In the genomic region with DNA sequence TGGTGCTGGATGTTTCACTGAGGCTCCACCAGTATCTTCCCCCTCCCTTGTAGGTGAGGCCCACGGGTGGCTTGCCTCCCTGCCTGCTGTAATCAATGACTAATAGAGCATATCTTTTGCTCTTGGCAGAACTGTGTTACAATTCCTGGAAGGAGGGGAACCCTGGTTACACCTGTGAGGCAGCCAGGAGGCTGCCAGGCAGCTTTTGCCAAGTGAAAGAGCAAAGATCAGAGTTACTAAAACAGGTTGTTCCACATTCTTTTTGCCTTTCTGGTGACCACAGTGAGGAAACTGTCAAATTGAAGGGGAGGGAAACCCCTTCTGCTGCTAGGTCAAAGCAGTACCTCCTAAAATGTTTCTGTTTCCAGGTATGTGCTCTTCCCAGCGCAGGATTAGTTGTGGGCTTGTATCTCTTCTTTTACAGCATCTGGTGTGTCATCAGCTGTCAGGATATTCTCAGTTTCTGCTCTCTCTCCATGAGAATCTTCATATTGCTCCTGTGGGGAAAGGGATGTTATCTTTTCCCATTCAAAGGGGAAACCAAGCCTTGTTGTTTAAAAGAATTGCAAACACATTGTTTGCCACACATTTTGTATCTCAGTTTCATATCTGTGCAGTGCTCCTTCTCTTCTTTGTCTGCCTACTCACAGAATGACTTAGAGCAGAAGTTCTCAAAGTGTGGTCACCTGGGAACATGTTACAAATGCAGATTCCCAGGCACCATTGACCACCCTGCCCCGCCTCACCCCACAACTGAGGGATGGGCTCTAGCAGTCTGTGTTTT, we compare ENCODE assay signal across 8 cellular contexts.
A peak's percentile ranks its signal among the peaks of the same experiment; 100 is the strongest.
DNase-seq lines count a peak whose midpoint lies in the region; ATAC-seq, FAIRE-seq and TF ChIP-seq lines count a peak whose summit lies in the region.

No MANE protein-coding gene starts in this region.

- no peak overlapping the region for H3K4me3 ChIP-seq in CD8-positive, alpha-beta memory T cell (ENCODE audit: low read length)

- DNase-seq in GM12892 (ENCODE audit: insufficient read length) (no peak), NCI-H1105 treated with DMSO at 0.1 percent for 48 hours (lab: John Stamatoyannopoulos, UW) (peak; percentile 53), left kidney (ENCODE audit: low read depth, low spot score) (peak; percentile 76), superior temporal gyrus (ENCODE audit: extremely low spot score) (no peak), hepatic stellate cell (ENCODE audit: low spot score) (no peak)
- DNase-seq in CD4-positive, alpha-beta T cell, result no peak
- DNase-seq in CD8-positive, alpha-beta memory T cell, result no peak

- no peaks in the 10 kb centered on the region for H3K4me1 ChIP-seq in CD8-positive, alpha-beta memory T cell (ENCODE audit: insufficient read depth, low read length)

- no peaks in the 10 kb centered on the region for H3K9me3 ChIP-seq in CD4-positive, alpha-beta T cell (ENCODE audit: control insufficient read depth, low read length)
- H3K9me3 ChIP-seq in CD8-positive, alpha-beta memory T cell (ENCODE audit: low read length), result no peaks in the 10 kb centered on the region

- no peaks in the 10 kb centered on the region for H3K36me3 Mint-ChIP-seq in CD4-positive, alpha-beta T cell (ENCODE audit: low read depth)
- no peaks in the 10 kb centered on the region for H3K36me3 Mint-ChIP-seq in CD8-positive, alpha-beta memory T cell

- POLR2A ChIA-PET in CD4-positive, alpha-beta T cell (lab: Charles Lee), result no interaction called here
- POLR2A ChIA-PET in CD8-positive, alpha-beta memory T cell (lab: Charles Lee), result no interaction called here

- H3K4me3 Mint-ChIP-seq in CD4-positive, alpha-beta T cell, result no peak overlapping the region
- H3K4me3 Mint-ChIP-seq in CD8-positive, alpha-beta memory T cell, result no peak overlapping the region

- H3K36me3 ChIP-seq in CD8-positive, alpha-beta memory T cell (ENCODE audit: insufficient read depth, low read length), result no peaks in the 10 kb centered on the region

- no peak overlapping the region for H3K27ac Mint-ChIP-seq in CD4-positive, alpha-beta T cell
- H3K27ac Mint-ChIP-seq in CD8-positive, alpha-beta memory T cell, result peak overlapping the region in 1 of 8 donors; percentile 32

- CTCF ChIA-PET in CD4-positive, alpha-beta T cell (lab: Charles Lee), result no interaction called here
- CTCF ChIA-PET in CD8-positive, alpha-beta memory T cell (lab: Charles Lee), result no interaction called here

- peaks cover 31% of the 10 kb centered on the region for H3K27me3 Mint-ChIP-seq in CD4-positive, alpha-beta T cell
- peaks cover 6 to 31% of the 10 kb centered on the region in 2 donors for H3K27me3 Mint-ChIP-seq in CD8-positive, alpha-beta memory T cell

- TF ChIP-seq CTCF in CD4-positive, alpha-beta T cell (IDR thresholded peaks at IDR 0.05), result no peak

- peak; percentile 95 for FAIRE-seq in GM12892 (lab: Jason Lieb, UNC)

- TF ChIP-seq POLR2A in GM12892 (IDR thresholded peaks at IDR 0.05; ENCODE audit: low read depth, low read length), result no peak

- peaks cover 7% of the 10 kb centered on the region for H3K4me1 Mint-ChIP-seq in CD4-positive, alpha-beta T cell (ENCODE audit: low read depth)
- peaks cover 0 to 4% (median 0%) of the 10 kb centered on the region in 3 donors for H3K4me1 Mint-ChIP-seq in CD8-positive, alpha-beta memory T cell

- H3K9me3 Mint-ChIP-seq in CD4-positive, alpha-beta T cell, result no peaks in the 10 kb centered on the region
- H3K9me3 Mint-ChIP-seq in CD8-positive, alpha-beta memory T cell, result no peaks in the 10 kb centered on the region

- no peak overlapping the region for H3K27ac ChIP-seq in CD4-positive, alpha-beta T cell (ENCODE audit: low read depth, low read length)
- no peak overlapping the region for H3K27ac ChIP-seq in CD8-positive, alpha-beta memory T cell (ENCODE audit: low read depth, low read length)

- H3K27me3 ChIP-seq in CD4-positive, alpha-beta T cell (ENCODE audit: control insufficient read depth, insufficient read depth, low read length), result no peaks in the 10 kb centered on the region
- H3K27me3 ChIP-seq in CD8-positive, alpha-beta memory T cell (ENCODE audit: insufficient read depth, low read length, poor library complexity, severe bottlenecking), result no peaks in the 10 kb centered on the region

- intact Hi-C loops in CD4-positive, alpha-beta T cell (cut with DNase I, micrococcal nuclease), result no loop called here

- peak; percentile 58 for ATAC-seq in GM21528 (IDR thresholded peaks at IDR 0.05; ENCODE audit: low FRiP score, unreplicated experiment)
- ATAC-seq in CD4-positive, alpha-beta T cell (ENCODE audit: poor library complexity), result no peak

Comparison
In these comparisons a context has a peak if more than half of its experiments do, and no peak if none do; other contexts are left out.
1. DNase-seq: peak in NCI-H1105 treated with DMSO at 0.1 percent for 48 hours (single experiment) and left kidney (single experiment); none in GM12892 (single experiment), CD4-positive, alpha-beta T cell (0 of 10), superior temporal gyrus (single experiment), CD8-positive, alpha-beta memory T cell (0 of 5) and hepatic stellate cell (single experiment).